Comparison of ENCODE assay signal across 8 cellular contexts in genomic region chr7:151349507-151349853, GRCh38. TPM values are rescaled to one million over a fixed set of nuclear protein-coding genes. Genes with fewer than 3 reads are reported as not detected.
DNase-seq lines count a peak whose midpoint lies in the region; ATAC-seq, FAIRE-seq and TF ChIP-seq lines count a peak whose summit lies in the region.

No MANE protein-coding gene starts in this region.

- TF ChIP-seq CTCF in H9 (conservative IDR thresholded peaks at IDR 0.05), result no peak

- no peak overlapping the region for H4K8ac ChIP-seq in H9 (replicated peaks; ENCODE audit: insufficient read length, low read depth, low read length)

- no CpG with 5 or more reads among the region's 5 CpGs for WGBS in H9 (ENCODE audit: extremely low coverage, insufficient read length, low lambda C conversion rate)

- no peaks in the 10 kb centered on the region for H3K23me2 ChIP-seq in H9 (ENCODE audit: insufficient read length, low read depth, low read length, poor library complexity, severe bottlenecking)

- peaks cover 40% of the 10 kb centered on the region for H3K36me3 Mint-ChIP-seq in T-cell
- peaks cover 6 to 73% (median 60%) of the 10 kb centered on the region in 3 experiments; a peak in 6 of 7 replicates for H3K36me3 Mint-ChIP-seq in H9 (ENCODE audit: insufficient read depth in 1 of 3, low read depth in 3 of 3)

- peak overlapping the region; percentile 65 for H3K9ac ChIP-seq in mucosa of stomach (ENCODE audit: low read length)
- H3K9ac ChIP-seq in H9 (ENCODE audit: extremely low read depth, insufficient read length, low read length), result no peak overlapping the region

- CTCF ChIA-PET in T-cell (lab: Charles Lee), result interaction anchor here in 1 of 2 donors (0.6 to 5.7 kb wide), 4 partner anchors 8 to 185 kb away, joined by 3 to 59 read pairs (median 5); partner anchors contain the start of gene NUB1

- H3K4me3 Mint-ChIP-seq in T-cell, result peak overlapping the region; percentile 78 to 82 (median 80)
- H3K4me3 Mint-ChIP-seq in H9, result no peak overlapping the region

- FAIRE-seq in urothelium cell line (lab: Jason Lieb, UNC), result no peak

- H3T11ph ChIP-seq in H9 (ENCODE audit: low read length), result no peak overlapping the region

- H3K27ac Mint-ChIP-seq in T-cell, result peak overlapping the region; percentile 97 to 98
- H3K27ac Mint-ChIP-seq in H9, result no peak overlapping the region

- H3K56ac ChIP-seq in H9 (ENCODE audit: insufficient read length, low read depth, low read length), result no peak overlapping the region

- no peak overlapping the region for H3K27ac ChIP-seq in H9 (ENCODE audit: insufficient read length, low read depth, low read length)

- H2BK15ac ChIP-seq in H9 (ENCODE audit: low read depth, low read length), result no peak overlapping the region

- H4K5ac ChIP-seq in H9 (ENCODE audit: insufficient read length, low read depth, low read length), result no peak overlapping the region

- ATAC-seq in GM18520 (IDR thresholded peaks at IDR 0.05; ENCODE audit: unreplicated experiment) (peak; percentile 30), HG02642 (IDR thresholded peaks at IDR 0.05; ENCODE audit: poor library complexity, unreplicated experiment) (peak; percentile 48), T-cell (replicated peaks in 1 of 4) (peak in 3 of 4 experiments; percentile 28 to 44 (median 39))

- no peak overlapping the region for H2AFZ ChIP-seq in H9 (ENCODE audit: low read length)

- no peak overlapping the region for H3K18ac ChIP-seq in H9 (ENCODE audit: insufficient read length, low read depth, low read length)

- H3K4me3 ChIP-seq in mucosa of stomach (ENCODE audit: low read length), result peak overlapping the region; percentile 44

- no peak overlapping the region for H4K91ac ChIP-seq in H9 (ENCODE audit: insufficient read length, low read depth, low read length)

- H3K23ac ChIP-seq in H9 (ENCODE audit: insufficient read length, low read depth, low read length), result no peak overlapping the region

- no peak overlapping the region for H3K4ac ChIP-seq in H9 (ENCODE audit: low read depth, low read length)

- H4K20me1 ChIP-seq in H9 (ENCODE audit: control insufficient read depth, insufficient read depth, insufficient read length), result no peaks in the 10 kb centered on the region

- H3K4me2 ChIP-seq in H9 (ENCODE audit: insufficient read depth, insufficient read length, low read length), result no peak overlapping the region

- H2BK120ac ChIP-seq in H9 (ENCODE audit: low read depth, low read length, poor library complexity, severe bottlenecking), result no peak overlapping the region

- H3K79me2 ChIP-seq in H9 (ENCODE audit: insufficient read depth, low read length), result no peaks in the 10 kb centered on the region

- no peak overlapping the region for H2AK5ac ChIP-seq in H9 (ENCODE audit: insufficient read length, low read length)

- H3K9me3 Mint-ChIP-seq in T-cell, result no peaks in the 10 kb centered on the region
- H3K9me3 Mint-ChIP-seq in H9, result no peaks in the 10 kb centered on the region

- H2BK12ac ChIP-seq in H9 (ENCODE audit: insufficient read length, low read depth, low read length), result no peak overlapping the region

- peaks cover 22% of the 10 kb centered on the region for H3K4me1 ChIP-seq in mucosa of stomach (ENCODE audit: control insufficient read depth, insufficient read depth, low read length)
- no peaks in the 10 kb centered on the region for H3K4me1 ChIP-seq in H9 (ENCODE audit: insufficient read depth, low read length)

- H3K36me3 ChIP-seq in mucosa of stomach (ENCODE audit: control insufficient read depth, insufficient read depth, low read length), result peaks cover 9% of the 10 kb centered on the region

- H3K27me3 ChIP-seq in mucosa of stomach (ENCODE audit: control insufficient read depth, insufficient read depth, low read length) (no peaks in the 10 kb centered on the region), H9 (ENCODE audit: insufficient read depth, low read length) (no peaks in the 10 kb centered on the region)

- no peak overlapping the region for H3K14ac ChIP-seq in H9 (ENCODE audit: insufficient read depth, low read length)

- no peaks in the 10 kb centered on the region for H3K79me1 ChIP-seq in H9 (ENCODE audit: insufficient read depth, low read depth, low read length, poor library complexity, severe bottlenecking)

- H3K27me3 Mint-ChIP-seq in T-cell (no peaks in the 10 kb centered on the region), H9 (ENCODE audit: low read depth) (no peaks in the 10 kb centered on the region)

- DNase-seq in T-cell, result peak in 1 of 34 experiments; percentile 7
- no peak for DNase-seq in stimulated activated CD4-positive, alpha-beta T cell treated with anti-CD3 and anti-CD28 coated beads, Interleukin-15, amount 100 ng/mL, for 24 hours
- no peak for DNase-seq in urothelium cell line (ENCODE audit: low spot score)
- no peak for DNase-seq in H9
- DNase-seq in NCI-H1417 treated with DMSO at 0.1 percent for 48 hours (lab: John Stamatoyannopoulos, UW), result no peak

- H2BK5ac ChIP-seq in H9 (ENCODE audit: insufficient read length, low read length), result no peak overlapping the region

- POLR2A ChIA-PET in T-cell (lab: Charles Lee), result interaction anchor here in 1 of 2 donors (1.0 kb wide), 1 partner anchor 9 kb away, joined by 6 read pairs; no protein-coding TSS in a partner anchor

- no peak overlapping the region for H2BK20ac ChIP-seq in H9 (ENCODE audit: low read depth, low read length, poor library complexity, severe bottlenecking)

- H3K9me3 ChIP-seq in mucosa of stomach (ENCODE audit: control insufficient read depth, low read length), result no peaks in the 10 kb centered on the region
- H3K9me3 ChIP-seq in H9 (ENCODE audit: control insufficient read depth, low read depth, low read length), result no peaks in the 10 kb centered on the region

- H3K4me1 Mint-ChIP-seq in T-cell (peaks cover 51 to 68% (median 59%) of the 10 kb centered on the region in 3 donors), H9 (peaks cover 0 to 4% of the 10 kb centered on the region in 2 experiments; a peak in 1 of 4 replicates)

RNA-seq across cellular contexts. Expression of gene NUB1, which starts 7.9 kb away (rescaled TPM):
- total RNA-seq in T-cell, result 10 to 100 TPM; 77.4 to 98.9 (median 87.7) TPM
- 45.8 and 48.5 TPM in 2 replicates for total RNA-seq in H9 (2021)

Comparison
In these comparisons a context has a peak if more than half of its experiments do, and no peak if none do; other contexts are left out.
1. H3K27ac Mint-ChIP-seq: peak in T-cell (2 of 2); none in H9 (0 of 3).
2. H3K4me3 Mint-ChIP-seq: peak in T-cell (3 of 3); none in H9 (0 of 2).
3. Peak in every context shown above with its lines, with median percentiles within 50 percentile points of each other: ATAC-seq.